In the genomic region with DNA sequence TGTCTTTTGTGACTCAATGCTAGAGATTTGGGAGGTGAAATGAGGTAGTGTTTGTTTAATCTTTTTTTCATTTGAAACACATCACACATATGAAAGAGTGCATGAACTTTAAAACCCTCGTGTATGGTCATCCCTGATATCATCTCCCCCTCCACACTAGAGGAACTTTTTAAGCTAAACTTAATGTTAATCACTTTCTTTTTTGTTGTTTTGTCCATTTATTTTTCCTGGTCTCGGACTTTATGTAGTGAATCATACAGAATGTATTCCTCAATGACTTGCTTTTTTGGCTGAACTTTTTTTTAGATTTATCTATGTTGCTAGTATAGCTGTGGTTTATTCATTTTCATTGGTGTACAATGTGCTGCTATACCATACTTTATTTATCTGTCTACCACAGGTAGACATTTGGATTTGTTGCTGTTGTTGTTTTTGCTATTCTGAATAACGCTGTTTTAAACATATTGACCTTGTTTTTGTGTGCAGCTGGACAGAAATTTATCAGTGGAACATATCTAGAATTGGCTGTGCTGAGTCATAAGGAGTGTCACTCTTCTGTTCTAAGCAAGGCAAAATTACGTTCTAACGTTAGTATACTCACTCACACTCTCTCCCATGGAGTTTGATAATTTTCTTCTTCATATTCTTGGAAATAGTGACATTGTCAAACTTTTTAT, we compare ENCODE assay signal across 26 cellular contexts.
DNase-seq lines count a peak whose midpoint lies in the region; ATAC-seq, FAIRE-seq and TF ChIP-seq lines count a peak whose summit lies in the region.
"Had no signal": no experiment of that assay in that cellular context is flagged by ENCODE, and none has a peak within 500 bp of the region (broad histone marks: within the 10 kb centered on the region; RNA-seq: fewer than 3 reads in every experiment).

No MANE protein-coding gene starts in this region.

- H3K4ac ChIP-seq in IMR-90 (ENCODE audit: low read depth, low read length) = no peak overlapping the region

- H2BK5ac ChIP-seq in IMR-90 (ENCODE audit: low read depth, low read length, poor library complexity, severe bottlenecking) = no peak overlapping the region

- peaks cover 7% of the 10 kb centered on the region for H3K4me1 Mint-ChIP-seq in astrocyte (ENCODE audit: low read depth, unreplicated experiment)
- H3K4me1 Mint-ChIP-seq: activated CD4-positive, alpha-beta T cell treated with anti-CD3 and anti-CD28 coated beads, Interleukin-2, amount 10 ng/mL, durations not matched to agents 24 days and 14 days; activated naive CD8-positive, alpha-beta T cell treated with anti-CD3 and anti-CD28 coated beads for 36 hours; activated T-helper 17 cell treated with anti-CD3 and anti-CD28 coated beads, Interleukin-2, amount 50 U/mL, for 72 hours; naive thymus-derived CD8-positive, alpha-beta T cell; stimulated activated naive CD8-positive, alpha-beta T cell treated with anti-CD3 and anti-CD28 coated beads, Interleukin-15, amount 100 ng/mL, for 72 hours; T-cell had no signal

- no peak overlapping the region for H3K27ac Mint-ChIP-seq in astrocyte (ENCODE audit: unreplicated experiment)
- H3K27ac Mint-ChIP-seq: activated CD4-positive, alpha-beta T cell treated with anti-CD3 and anti-CD28 coated beads, Interleukin-2, amount 10 ng/mL, durations not matched to agents 24 days and 14 days; activated naive CD8-positive, alpha-beta T cell treated with anti-CD3 and anti-CD28 coated beads for 36 hours; activated T-helper 17 cell treated with anti-CD3 and anti-CD28 coated beads, Interleukin-2, amount 50 U/mL, for 72 hours; naive thymus-derived CD8-positive, alpha-beta T cell; T-cell had no signal

- TF ChIP-seq RAD21 in IMR-90 (IDR thresholded peaks at IDR 0.05; ENCODE audit: low read length) = no peak

- DNase-seq in IMR-90 (peak; percentile 63), astrocyte (ENCODE audit: low read depth) (peak; percentile 56), fibroblast of pulmonary artery (ENCODE audit: low read depth) (peak; percentile 53), right cardiac atrium (no peak), NCI-H2029 treated with DMSO at 0.1 percent for 48 hours (lab: John Stamatoyannopoulos, UW) (no peak)
- DNase-seq: activated CD4-positive, alpha-beta T cell treated with anti-CD3 and anti-CD28 coated beads, Interleukin-2, amount 10 ng/mL, durations not matched to agents 24 days and 14 days; activated naive CD8-positive, alpha-beta T cell treated with anti-CD3 and anti-CD28 coated beads for 36 hours; BE2C; Caco-2; Karpas-422; left cardiac atrium; naive thymus-derived CD8-positive, alpha-beta T cell; NCI-H2107; NCI-H524 treated with DMSO at 0.1 percent for 48 hours; stimulated activated CD4-positive, alpha-beta T cell treated with anti-CD3 and anti-CD28 coated beads, Interleukin-4, amount 100 ng/mL, for 24 hours; stimulated activated naive CD8-positive, alpha-beta T cell treated with anti-CD3 and anti-CD28 coated beads, Interleukin-15, amount 100 ng/mL, for 72 hours; T-cell; transverse colon had no signal

- H3K4me3 ChIP-seq in IMR-90 (ENCODE audit: insufficient read depth, low read depth, low read length) (no peak overlapping the region), astrocyte (ENCODE audit: insufficient read depth, low read depth, low read length) (no peak overlapping the region), fibroblast of pulmonary artery (replicated peaks; ENCODE audit: low read depth, low read length) (no peak overlapping the region), skeletal muscle satellite cell (ENCODE audit: low read length) (peak overlapping the region; percentile 41), gastroesophageal sphincter (no peak overlapping the region), right cardiac atrium (ENCODE audit: low read length) (no peak overlapping the region)
- H3K4me3 ChIP-seq: skin epidermis, transverse colon had no signal

- peak overlapping the region; percentile 60; the same call in 1 of the 2 replicates for H3K4me2 ChIP-seq in IMR-90 (ENCODE audit: low read depth, low read length)
- peak overlapping the region; percentile 45 for H3K4me2 ChIP-seq in astrocyte (ENCODE audit: low read length)
- peak overlapping the region; percentile 60 for H3K4me2 ChIP-seq in skeletal muscle satellite cell (ENCODE audit: low read length)

- POLR2A ChIA-PET in IMR-90 (lab: Charles Lee; ENCODE audit: unreplicated experiment) = no interaction called here

- H3K56ac ChIP-seq in IMR-90 (ENCODE audit: extremely low read depth, insufficient read depth, low read length) = no peak overlapping the region

- H3K23ac ChIP-seq in IMR-90 (ENCODE audit: low read depth, low read length) = no peak overlapping the region

- H3K9me1 ChIP-seq in IMR-90 (ENCODE audit: insufficient read depth, low read length) = no peaks in the 10 kb centered on the region

- intact Hi-C loops in IMR-90 (cut with micrococcal nuclease) = no loop called here
- intact Hi-C loops in right cardiac atrium (cut with DNase I) = no loop called here

- H4K20me1 ChIP-seq in IMR-90 (ENCODE audit: insufficient read depth, low read length) = no peaks in the 10 kb centered on the region
- H4K20me1 ChIP-seq in astrocyte (ENCODE audit: insufficient read depth, low read length) = no peaks in the 10 kb centered on the region

- H3K36me3 ChIP-seq in IMR-90 (ENCODE audit: control insufficient read depth, insufficient read depth, low read length) (no peaks in the 10 kb centered on the region), astrocyte (ENCODE audit: insufficient read depth, low read length) (no peaks in the 10 kb centered on the region), skeletal muscle satellite cell (ENCODE audit: insufficient read depth, low read length) (no peaks in the 10 kb centered on the region), gastroesophageal sphincter (no peaks in the 10 kb centered on the region)
- H3K36me3 ChIP-seq: BE2C, transverse colon had no signal

- no peak overlapping the region for H2BK120ac ChIP-seq in IMR-90 (ENCODE audit: low read depth, low read length)

- no CpG with 5 or more reads among the region's 5 CpGs for WGBS in IMR-90 (ENCODE audit: extremely low coverage in 2 of 2, insufficient read length in 1 of 2), 2 experiments
- 47 to 67% methylated on average over 4 to 5 of the region's 5 CpGs for whole genome bisulfite sequencing in gastroesophageal sphincter (ENCODE audit: low coverage in 1 of 2), 2 donors
- WGBS in right cardiac atrium = 57% methylated on average over 5 of the region's 5 CpGs

- H2AFZ ChIP-seq in IMR-90 (replicated peaks; ENCODE audit: low read length, poor library complexity) (no peak overlapping the region), astrocyte (ENCODE audit: low read depth, low read length) (no peak overlapping the region)

- H3K27ac ChIP-seq in IMR-90 (ENCODE audit: insufficient read depth, low read length) (peak overlapping the region; percentile 10; the same call in 1 of the 2 replicates), astrocyte (ENCODE audit: low read depth, low read length) (no peak overlapping the region), gastroesophageal sphincter (no peak overlapping the region), right cardiac atrium (ENCODE audit: low read length) (no peak overlapping the region)
- H3K27ac ChIP-seq: skin epidermis, transverse colon had no signal

- H3K9me3 ChIP-seq in IMR-90 (ENCODE audit: control insufficient read depth, insufficient read depth, low read length) = no peaks in the 10 kb centered on the region
- H3K9me3 ChIP-seq in astrocyte (ENCODE audit: insufficient read depth, low read depth, low read length) = no peaks in the 10 kb centered on the region
- no peaks in the 10 kb centered on the region for H3K9me3 ChIP-seq in skeletal muscle satellite cell (replicated peaks; ENCODE audit: low read length)
- H3K9me3 ChIP-seq in gastroesophageal sphincter = no peaks in the 10 kb centered on the region
- H3K9me3 ChIP-seq in right cardiac atrium (ENCODE audit: control insufficient read depth, low read length) = no peaks in the 10 kb centered on the region
- H3K9me3 ChIP-seq: BE2C, Caco-2, transverse colon had no signal

- H3K27me3 Mint-ChIP-seq in astrocyte (ENCODE audit: low read depth, unreplicated experiment) = peaks cover 20% of the 10 kb centered on the region
- H3K27me3 Mint-ChIP-seq: activated CD4-positive, alpha-beta T cell treated with anti-CD3 and anti-CD28 coated beads, Interleukin-2, amount 10 ng/mL, durations not matched to agents 24 days and 14 days; activated naive CD8-positive, alpha-beta T cell treated with anti-CD3 and anti-CD28 coated beads for 36 hours; T-cell had no signal

- H3K27me3 ChIP-seq in IMR-90 (ENCODE audit: control insufficient read depth, insufficient read depth, low read length) (no peaks in the 10 kb centered on the region), astrocyte (ENCODE audit: insufficient read depth, low read length) (no peaks in the 10 kb centered on the region), skeletal muscle satellite cell (ENCODE audit: control insufficient read depth, insufficient read depth, low read length) (peaks cover 4% of the 10 kb centered on the region), gastroesophageal sphincter (no peaks in the 10 kb centered on the region), right cardiac atrium (ENCODE audit: control insufficient read depth, insufficient read depth) (no peaks in the 10 kb centered on the region)
- H3K27me3 ChIP-seq: BE2C, transverse colon had no signal

- H3K18ac ChIP-seq in IMR-90 (ENCODE audit: low read depth, low read length) = no peak overlapping the region; the same call in 1 of the 2 replicates

- H3K9ac ChIP-seq in IMR-90 (ENCODE audit: low read depth, low read length) = no peak overlapping the region
- no peak overlapping the region for H3K9ac ChIP-seq in astrocyte (ENCODE audit: low read length)
- H3K9ac ChIP-seq in skeletal muscle satellite cell (ENCODE audit: low read depth, low read length) = peak overlapping the region; percentile 18

- no peaks in the 10 kb centered on the region for H3K9me3 Mint-ChIP-seq in astrocyte (ENCODE audit: unreplicated experiment)
- H3K9me3 Mint-ChIP-seq: activated CD4-positive, alpha-beta T cell treated with anti-CD3 and anti-CD28 coated beads, Interleukin-2, amount 10 ng/mL, durations not matched to agents 24 days and 14 days; activated naive CD8-positive, alpha-beta T cell treated with anti-CD3 and anti-CD28 coated beads for 36 hours; activated T-helper 17 cell treated with anti-CD3 and anti-CD28 coated beads, Interleukin-2, amount 50 U/mL, for 72 hours; stimulated activated naive CD8-positive, alpha-beta T cell treated with anti-CD3 and anti-CD28 coated beads, Interleukin-15, amount 100 ng/mL, for 72 hours; T-cell had no signal

- H3K79me2 ChIP-seq in astrocyte (ENCODE audit: insufficient read depth, low read length) = no peaks in the 10 kb centered on the region

- H4K91ac ChIP-seq in IMR-90 (ENCODE audit: insufficient read depth, low read depth, low read length) = no peak overlapping the region

- dilution Hi-C loops in IMR-90 (cut with HindIII; ENCODE audit: low sequenced_read_pairs, unreplicated experiment) = no loop called here

- no peak overlapping the region for H3K14ac ChIP-seq in IMR-90 (replicated peaks; ENCODE audit: low read depth, low read length)

- H3K4me3 Mint-ChIP-seq in astrocyte (ENCODE audit: unreplicated experiment) = no peak overlapping the region
- H3K4me3 Mint-ChIP-seq: activated CD4-positive, alpha-beta T cell treated with anti-CD3 and anti-CD28 coated beads, Interleukin-2, amount 10 ng/mL, durations not matched to agents 24 days and 14 days; activated naive CD8-positive, alpha-beta T cell treated with anti-CD3 and anti-CD28 coated beads for 36 hours; activated T-helper 17 cell treated with anti-CD3 and anti-CD28 coated beads, Interleukin-2, amount 50 U/mL, for 72 hours; naive thymus-derived CD8-positive, alpha-beta T cell; stimulated activated naive CD8-positive, alpha-beta T cell treated with anti-CD3 and anti-CD28 coated beads, Interleukin-15, amount 100 ng/mL, for 72 hours; T-cell had no signal

- no peak overlapping the region for H4K8ac ChIP-seq in IMR-90 (ENCODE audit: low read depth in 2 of 2, low read length in 2 of 2)

- H2AK9ac ChIP-seq in IMR-90 (replicated peaks; ENCODE audit: low read depth, low read length, poor library complexity) = no peak overlapping the region

- no peak for FAIRE-seq in astrocyte (lab: Jason Lieb, UNC)
- FAIRE-seq: bronchial epithelial cell, HTR-8/SVneo, TTC549 had no signal

- CTCF ChIA-PET in IMR-90 (lab: Yijun Ruan, JAX) = interaction anchor here (0.5 to 1.5 kb wide), 3 partner anchors 9 to 564 kb away, joined by 3 to 6 read pairs (median 3); no protein-coding TSS in a partner anchor

- H3K4me1 ChIP-seq in IMR-90 (ENCODE audit: control insufficient read depth, insufficient read depth, low read length) = peaks cover 2% of the 10 kb centered on the region; the same call in 1 of the 2 replicates
- H3K4me1 ChIP-seq in astrocyte (ENCODE audit: insufficient read depth, low read length) = peaks cover 5% of the 10 kb centered on the region
- peaks cover 20% of the 10 kb centered on the region for H3K4me1 ChIP-seq in skeletal muscle satellite cell (ENCODE audit: control insufficient read depth, insufficient read depth, low read length)
- H3K4me1 ChIP-seq in gastroesophageal sphincter = peaks cover 0 to 4% (median 0%) of the 10 kb centered on the region in 3 donors
- H3K4me1 ChIP-seq in right cardiac atrium (ENCODE audit: control insufficient read depth, insufficient read depth, low read length) = peaks cover 6% of the 10 kb centered on the region
- H3K4me1 ChIP-seq: BE2C had no signal

- no peaks in the 10 kb centered on the region for H3K79me1 ChIP-seq in IMR-90 (ENCODE audit: low read depth in 1 of 2, low read length in 2 of 2)

- no peak overlapping the region for H2AK5ac ChIP-seq in IMR-90 (ENCODE audit: low read depth, low read length)

- H4K5ac ChIP-seq in IMR-90 (ENCODE audit: low read depth, low read length) = peak overlapping the region; percentile 8; the same call in 1 of the 2 replicates

- no peak overlapping the region for H2BK20ac ChIP-seq in IMR-90 (ENCODE audit: low read depth, low read length)

- H2BK15ac ChIP-seq in IMR-90 (ENCODE audit: low read depth, low read length) = no peak overlapping the region

- ATAC-seq in IMR-90 (ENCODE audit: low read depth) (peak; percentile 69), gastroesophageal sphincter (no peak), right cardiac atrium (no peak)
- ATAC-seq: activated T-helper 17 cell treated with anti-CD3 and anti-CD28 coated beads, Interleukin-2, amount 50 U/mL, for 72 hours; HCT116; left cardiac atrium; naive thymus-derived CD8-positive, alpha-beta T cell; stimulated activated naive CD8-positive, alpha-beta T cell treated with anti-CD3 and anti-CD28 coated beads, Interleukin-15, amount 100 ng/mL, for 72 hours; T-cell had no signal

- BruUV-seq in IMR-90 (replicated peaks; lab: Mats Ljungman, UMichigan) = no TSS peak

- in situ Hi-C loops in IMR-90 (cut with MboI; ENCODE audit: low sequenced_read_pairs) = no loop called here

- TF ChIP-seq CTCF in IMR-90 (conservative IDR thresholded peaks at IDR 0.05; ENCODE audit: low read depth, low read length) = no peak
- TF ChIP-seq CTCF in astrocyte (IDR thresholded peaks at IDR 0.05; ENCODE audit: insufficient read depth, low read depth, low read length) = no peak
- TF ChIP-seq CTCF in fibroblast of pulmonary artery (IDR thresholded peaks at IDR 0.05; ENCODE audit: low read length, missing control alignments) = no peak
- no peak for TF ChIP-seq CTCF in gastroesophageal sphincter (IDR thresholded peaks at IDR 0.05)

- TF ChIP-seq POLR2A in IMR-90 (IDR thresholded peaks at IDR 0.05; ENCODE audit: low read depth, low read length) = no peak
- TF ChIP-seq POLR2A in gastroesophageal sphincter (IDR thresholded peaks at IDR 0.05) = no peak

- TF ChIP-seq EP300 in gastroesophageal sphincter (IDR thresholded peaks at IDR 0.05) = no peak

- no peaks in the 10 kb centered on the region for H3K36me3 Mint-ChIP-seq in astrocyte (ENCODE audit: low read depth, unreplicated experiment)
- H3K36me3 Mint-ChIP-seq: activated naive CD8-positive, alpha-beta T cell treated with anti-CD3 and anti-CD28 coated beads for 36 hours; naive thymus-derived CD8-positive, alpha-beta T cell; T-cell had no signal

Comparison
In these comparisons a context has a peak if more than half of its experiments do, and no peak if none do; other contexts are left out.
1. DNase-seq: peak in IMR-90 (single experiment), astrocyte (single experiment) and fibroblast of pulmonary artery (single experiment); none in right cardiac atrium (0 of 3) and NCI-H2029 treated with DMSO at 0.1 percent for 48 hours (single experiment).
2. Peak in every context shown above with its lines, with median percentiles within 50 percentile points of each other: H3K4me2 ChIP-seq.